9 cellular contexts compared by ENCODE assay signal in the genomic region with DNA sequence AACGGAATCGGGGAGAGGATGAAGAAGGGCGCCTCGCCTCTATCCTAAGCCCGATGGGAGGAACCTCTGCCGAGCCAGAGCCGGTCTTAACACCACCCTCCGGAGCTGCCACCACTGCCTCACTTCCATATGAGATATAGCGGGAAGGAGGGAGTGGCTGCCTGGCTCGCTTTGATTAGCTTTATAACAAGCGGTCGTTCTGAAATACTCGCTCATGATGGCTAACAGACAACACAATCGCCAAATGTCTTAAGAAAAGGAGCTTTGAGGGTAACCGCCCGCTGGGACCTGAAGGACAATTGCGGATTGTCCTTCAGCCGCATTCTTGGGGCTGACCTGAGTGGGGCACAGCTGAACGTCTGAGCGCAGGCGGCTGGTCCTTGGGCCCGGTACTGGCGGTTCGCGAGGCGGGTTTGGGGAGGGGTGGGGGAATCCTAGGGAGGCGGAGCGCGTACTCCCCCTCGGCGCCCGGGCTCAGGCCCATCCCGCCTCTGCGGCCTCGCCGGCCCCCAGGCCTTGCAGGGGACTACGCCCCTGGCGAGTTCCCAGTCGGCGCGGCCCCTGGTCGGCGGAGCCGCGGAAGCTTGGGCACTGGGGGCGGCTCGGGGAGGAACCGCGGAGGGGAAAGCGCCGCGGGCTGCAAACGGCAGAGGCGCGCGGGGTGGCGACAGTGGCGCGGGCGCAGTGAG. TPM values are rescaled to one million over a fixed set of nuclear protein-coding genes. Genes with fewer than 3 reads are reported as not detected.
A peak's percentile ranks its signal among the peaks of the same experiment; 100 is the strongest.
DNase-seq lines count a peak whose midpoint lies in the region; ATAC-seq, FAIRE-seq and TF ChIP-seq lines count a peak whose summit lies in the region.
"Had no signal": no experiment of that assay in that cellular context is flagged by ENCODE, and none has a peak within 500 bp of the region (broad histone marks: within the 10 kb centered on the region; RNA-seq: fewer than 3 reads in every experiment).

A gene with protein sequence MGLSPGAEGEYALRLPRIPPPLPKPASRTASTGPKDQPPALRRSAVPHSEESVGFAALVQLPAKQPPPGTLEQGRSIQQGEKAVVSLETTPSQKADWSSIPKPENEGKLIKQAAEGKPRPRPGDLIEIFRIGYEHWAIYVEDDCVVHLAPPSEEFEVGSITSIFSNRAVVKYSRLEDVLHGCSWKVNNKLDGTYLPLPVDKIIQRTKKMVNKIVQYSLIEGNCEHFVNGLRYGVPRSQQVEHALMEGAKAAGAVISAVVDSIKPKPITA (minus strand): TSS at position 617 of the 689 bp plus-strand sequence. CDS start 133 bp downstream, at position 484.

- no peaks in the 10 kb centered on the region for H3K9me3 ChIP-seq in cardiac muscle cell (ENCODE audit: low read depth)
- no peaks in the 10 kb centered on the region for H3K9me3 ChIP-seq in pancreas

- H3K27me3 Mint-ChIP-seq in GM23338 (ENCODE audit: insufficient read depth, low read depth, poor library complexity) = peaks cover 24% of the 10 kb centered on the region
- peaks cover 13% of the 10 kb centered on the region for H3K27me3 Mint-ChIP-seq in activated naive CD4-positive, alpha-beta T cell treated with anti-CD3 and anti-CD28 coated beads for 36 hours (ENCODE audit: low read depth)

- no peak for TF ChIP-seq CTCF in GM23338 (conservative IDR thresholded peaks at IDR 0.05; ENCODE audit: low read depth in 2 of 2)
- no peak for TF ChIP-seq CTCF in cardiac muscle cell (IDR thresholded peaks at IDR 0.05; ENCODE audit: low read depth, low read length)
- TF ChIP-seq CTCF in pancreas (IDR thresholded peaks at IDR 0.05) = no peak

- H2AFZ ChIP-seq in GM23338 = peak within 1 kb of the TSS; percentile 89

- H3K4me1 ChIP-seq in GM23338 (ENCODE audit: insufficient read depth) (peaks cover 35% of the 10 kb centered on the region), cardiac muscle cell (ENCODE audit: low read depth) (peaks cover 7% of the 10 kb centered on the region), pancreas (peaks cover 11 to 31% (median 25%) of the 10 kb centered on the region in 3 donors)

- H3K4me2 ChIP-seq in GM23338 = peak within 1 kb of the TSS; percentile 86

- ATAC-seq in GM23338 (peak; percentile 77), pancreas (peak; percentile 42 to 54 (median 46)), HG02981 (IDR thresholded peaks at IDR 0.05; ENCODE audit: unreplicated experiment) (no peak), HG02642 (IDR thresholded peaks at IDR 0.05; ENCODE audit: poor library complexity, unreplicated experiment) (no peak), HG03469 (IDR thresholded peaks at IDR 0.05; ENCODE audit: unreplicated experiment) (no peak)

- intact Hi-C loops in activated naive CD4-positive, alpha-beta T cell treated with anti-CD3 and anti-CD28 coated beads for 36 hours (cut with micrococcal nuclease) = no loop called here
- intact Hi-C loops in pancreas (cut with DNase I) = no loop called here

- H3K36me3 ChIP-seq in GM23338 (ENCODE audit: insufficient read depth) = peaks cover 7% of the 10 kb centered on the region; the same call in 1 of the 2 replicates
- H3K36me3 ChIP-seq in cardiac muscle cell = no peaks in the 10 kb centered on the region
- H3K36me3 ChIP-seq in pancreas = no peaks in the 10 kb centered on the region

- peak within 1 kb of the TSS; percentile 47 for H3K27ac ChIP-seq in GM23338 (ENCODE audit: low read depth)
- no peak within 1 kb of the TSS for H3K27ac ChIP-seq in cardiac muscle cell
- peak within 1 kb of the TSS; percentile 38 to 85 (median 74) for H3K27ac ChIP-seq in pancreas

- CTCF ChIA-PET in activated naive CD4-positive, alpha-beta T cell treated with anti-CD3 and anti-CD28 coated beads for 36 hours (lab: Charles Lee) = interaction anchor here (1.9 kb wide), 2 partner anchors 11 to 145 kb away, joined by 4 to 11 read pairs; no protein-coding TSS in a partner anchor

- H3K36me3 Mint-ChIP-seq in GM23338 (ENCODE audit: low read depth) = peaks cover 19% of the 10 kb centered on the region
- H3K36me3 Mint-ChIP-seq in activated naive CD4-positive, alpha-beta T cell treated with anti-CD3 and anti-CD28 coated beads for 36 hours (ENCODE audit: low read depth) = peaks cover 1% of the 10 kb centered on the region

- H3K79me2 ChIP-seq in GM23338 (replicated peaks; ENCODE audit: insufficient read depth) = 0 out of 2 replicates have a peak, but pooled peaks cover under 1% of the 10 kb centered on the region

- H3K4me1 Mint-ChIP-seq in GM23338 = peaks cover 17% of the 10 kb centered on the region
- peaks cover 14% of the 10 kb centered on the region for H3K4me1 Mint-ChIP-seq in activated naive CD4-positive, alpha-beta T cell treated with anti-CD3 and anti-CD28 coated beads for 36 hours (ENCODE audit: low read depth)

- H3K9me2 ChIP-seq in GM23338 (ENCODE audit: insufficient read depth) = no peaks in the 10 kb centered on the region

- H3K4me3 Mint-ChIP-seq in GM23338 = peak within 1 kb of the TSS; percentile 89
- H3K4me3 Mint-ChIP-seq in activated naive CD4-positive, alpha-beta T cell treated with anti-CD3 and anti-CD28 coated beads for 36 hours = peak within 1 kb of the TSS; percentile 76

- no peak for FAIRE-seq in pancreas (lab: Jason Lieb, UNC)

- 5 to 6% methylated on average over 54 to 60 of the region's 60 CpGs for WGBS in pancreas, 2 donors

- peak; percentile 81 for DNase-seq in GM23338 (ENCODE audit: low spot score)
- peak; percentile 28 for DNase-seq in activated naive CD4-positive, alpha-beta T cell treated with anti-CD3 and anti-CD28 coated beads for 36 hours
- DNase-seq in cardiac muscle cell (ENCODE audit: low read depth in 1 of 2, low spot score in 1 of 2) = peak; percentile 50 to 81
- peak in 4 of 6 donors; percentile 32 to 77 (median 63) for DNase-seq in pancreas
- DNase-seq in germinal center (ENCODE audit: low spot score) = no peak

- peaks cover 13% of the 10 kb centered on the region; the same call in 1 of the 2 replicates for H3F3A ChIP-seq in GM23338 (replicated peaks; ENCODE audit: low read depth)

- H3K27ac Mint-ChIP-seq in GM23338 = no peak within 1 kb of the TSS
- no peak within 1 kb of the TSS for H3K27ac Mint-ChIP-seq in activated naive CD4-positive, alpha-beta T cell treated with anti-CD3 and anti-CD28 coated beads for 36 hours

- H3K4me3 ChIP-seq in GM23338 = peak within 1 kb of the TSS; percentile 75
- H3K4me3 ChIP-seq in cardiac muscle cell = peak within 1 kb of the TSS; percentile 28
- H3K4me3 ChIP-seq in pancreas = peak within 1 kb of the TSS; percentile 38 to 60 (median 50)

- H3K27me3 ChIP-seq in GM23338 (ENCODE audit: insufficient read depth) = peaks cover 7% of the 10 kb centered on the region; the same call in 1 of the 2 replicates
- H3K27me3 ChIP-seq in cardiac muscle cell = peaks cover 28% of the 10 kb centered on the region
- H3K27me3 ChIP-seq in pancreas = no peaks in the 10 kb centered on the region

- peaks cover 21% of the 10 kb centered on the region for H3K9me3 Mint-ChIP-seq in GM23338
- H3K9me3 Mint-ChIP-seq in activated naive CD4-positive, alpha-beta T cell treated with anti-CD3 and anti-CD28 coated beads for 36 hours = peaks cover 1% of the 10 kb centered on the region

- H4K20me1 ChIP-seq in GM23338 (replicated peaks; ENCODE audit: insufficient read depth) = no peaks in the 10 kb centered on the region

TF ChIP-seq in GM23338, 12 proteins besides CTCF, POLR2A, EP300 and RAD21:
- peak; percentile 40; the same call in 1 of the 2 replicates for TF ChIP-seq POLR2AphosphoS5 (IDR thresholded peaks at IDR 0.05; ENCODE audit: low read depth)
- TF ChIP-seq, protein P1, sequence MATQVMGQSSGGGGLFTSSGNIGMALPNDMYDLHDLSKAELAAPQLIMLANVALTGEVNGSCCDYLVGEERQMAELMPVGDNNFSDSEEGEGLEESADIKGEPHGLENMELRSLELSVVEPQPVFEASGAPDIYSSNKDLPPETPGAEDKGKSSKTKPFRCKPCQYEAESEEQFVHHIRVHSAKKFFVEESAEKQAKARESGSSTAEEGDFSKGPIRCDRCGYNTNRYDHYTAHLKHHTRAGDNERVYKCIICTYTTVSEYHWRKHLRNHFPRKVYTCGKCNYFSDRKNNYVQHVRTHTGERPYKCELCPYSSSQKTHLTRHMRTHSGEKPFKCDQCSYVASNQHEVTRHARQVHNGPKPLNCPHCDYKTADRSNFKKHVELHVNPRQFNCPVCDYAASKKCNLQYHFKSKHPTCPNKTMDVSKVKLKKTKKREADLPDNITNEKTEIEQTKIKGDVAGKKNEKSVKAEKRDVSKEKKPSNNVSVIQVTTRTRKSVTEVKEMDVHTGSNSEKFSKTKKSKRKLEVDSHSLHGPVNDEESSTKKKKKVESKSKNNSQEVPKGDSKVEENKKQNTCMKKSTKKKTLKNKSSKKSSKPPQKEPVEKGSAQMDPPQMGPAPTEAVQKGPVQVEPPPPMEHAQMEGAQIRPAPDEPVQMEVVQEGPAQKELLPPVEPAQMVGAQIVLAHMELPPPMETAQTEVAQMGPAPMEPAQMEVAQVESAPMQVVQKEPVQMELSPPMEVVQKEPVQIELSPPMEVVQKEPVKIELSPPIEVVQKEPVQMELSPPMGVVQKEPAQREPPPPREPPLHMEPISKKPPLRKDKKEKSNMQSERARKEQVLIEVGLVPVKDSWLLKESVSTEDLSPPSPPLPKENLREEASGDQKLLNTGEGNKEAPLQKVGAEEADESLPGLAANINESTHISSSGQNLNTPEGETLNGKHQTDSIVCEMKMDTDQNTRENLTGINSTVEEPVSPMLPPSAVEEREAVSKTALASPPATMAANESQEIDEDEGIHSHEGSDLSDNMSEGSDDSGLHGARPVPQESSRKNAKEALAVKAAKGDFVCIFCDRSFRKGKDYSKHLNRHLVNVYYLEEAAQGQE (IDR thresholded peaks at IDR 0.05; ENCODE audit: unreplicated experiment) = no peak

RNA-seq across cellular contexts. Expression of the gene that starts here (rescaled TPM):
- 10.4 and 11.6 TPM in 2 replicates for total RNA-seq in GM23338 (2014; rRNA removed; shearing (Covaris generic))
- 7.5 and 7.7 TPM in 2 replicates for polyA plus RNA-seq in GM23338 (2016; fragmentation: Nextera tagmentation; extraction: Ambion mirVana)
- not detected for total RNA-seq in activated naive CD4-positive, alpha-beta T cell treated with anti-CD3 and anti-CD28 coated beads for 36 hours
- total RNA-seq in cardiac muscle cell = 0.06 TPM in 1 of 2 replicates, not detected in the other
- 0.90 TPM in 1 of 2 replicates, not detected in the other for polyA plus RNA-seq in cardiac muscle cell
- 10 to 100 TPM in 2 of 6 donors, 1 to 10 TPM in 4; 4.6 to 11.0 (median 9.2) TPM for total RNA-seq in pancreas
- 1 to 10 TPM; 1.6 to 3.7 TPM for polyA plus RNA-seq in pancreas
- total RNA-seq: dermis microvascular lymphatic vessel endothelial cell had no signal

Comparison
In these comparisons a context has a peak if more than half of its experiments do, and no peak if none do; other contexts are left out.
1. Peak in DNase-seq in activated naive CD4-positive, alpha-beta T cell treated with anti-CD3 and anti-CD28 coated beads for 36 hours; RNA of the gene not detected or under 1 TPM.
2. Peak in DNase-seq and H3K4me3 ChIP-seq in cardiac muscle cell; RNA of the gene not detected or under 1 TPM.
3. ATAC-seq: peak in GM23338 (single experiment) and pancreas (4 of 4); none in HG02981 (single experiment), HG02642 (single experiment) and HG03469 (single experiment).
4. Peak in every context shown above with its lines, with median percentiles within 50 percentile points of each other: H3K4me3 ChIP-seq.